In the genomic region with DNA sequence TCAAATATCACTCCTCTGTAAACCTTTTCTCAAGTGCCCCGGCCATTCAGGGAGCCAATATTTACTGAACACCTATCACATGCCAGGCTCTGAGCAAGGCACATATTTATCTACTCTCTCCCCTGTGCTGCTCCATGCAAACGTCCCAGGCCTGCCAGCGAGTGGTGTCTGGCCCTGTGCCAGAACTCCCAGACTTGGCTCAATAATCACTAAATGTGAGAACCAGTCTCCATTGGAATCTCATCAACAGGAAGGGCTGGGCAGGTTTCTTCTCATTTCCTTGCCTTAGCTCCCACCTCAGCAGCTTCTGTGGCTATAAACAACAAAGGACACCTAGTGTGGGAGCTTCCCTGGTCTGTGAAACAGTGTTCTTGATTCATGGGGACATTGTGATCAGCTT, we compare ENCODE assay signal across 18 cellular contexts. TPM values are rescaled to one million over a fixed set of nuclear protein-coding genes. Genes with fewer than 3 reads are reported as not detected.
A peak's percentile ranks its signal among the peaks of the same experiment; 100 is the strongest.
DNase-seq lines count a peak whose midpoint lies in the region; ATAC-seq and TF ChIP-seq lines count a peak whose summit lies in the region.
"Had no signal": no experiment of that assay in that cellular context is flagged by ENCODE, and none has a peak within 500 bp of the region (broad histone marks: within the 10 kb centered on the region; RNA-seq: fewer than 3 reads in every experiment).

No MANE protein-coding gene starts in this region.

- intact Hi-C loops in Right ventricle myocardium inferior (cut with DNase I), result no loop called here
- intact Hi-C loops in cardiac septum (cut with DNase I), result no loop called here
- intact Hi-C loops in breast epithelium (cut with DNase I; ENCODE audit: low total_unique reads), result no loop called here
- intact Hi-C loops in left lung (cut with DNase I), result no loop called here

- ATAC-seq in Right ventricle myocardium inferior (peak; percentile 54), left lung (peak; percentile 85)
- no peak for ATAC-seq in activated T-cell treated with anti-CD3 and anti-CD28 coated beads, Interleukin-2, amount 50 U/mL, for 4 hours

- H3K4me1 Mint-ChIP-seq in activated T-cell treated with anti-CD3 and anti-CD28 coated beads, Interleukin-2, amount 50 U/mL, for 4 hours (ENCODE audit: low read depth), result no peaks in the 10 kb centered on the region

- H3K36me3 Mint-ChIP-seq in activated T-cell treated with anti-CD3 and anti-CD28 coated beads, Interleukin-2, amount 50 U/mL, for 4 hours (ENCODE audit: insufficient read depth), result no peaks in the 10 kb centered on the region

- H3K4me3 ChIP-seq in breast epithelium, result no peak overlapping the region
- no peak overlapping the region for H3K4me3 ChIP-seq in left lung

- peaks cover 15% of the 10 kb centered on the region for H3K27me3 Mint-ChIP-seq in activated T-cell treated with anti-CD3 and anti-CD28 coated beads, Interleukin-2, amount 50 U/mL, for 4 hours (ENCODE audit: low read depth)

- TF ChIP-seq POLR2A in breast epithelium (IDR thresholded peaks at IDR 0.05), result no peak

- H3K9me3 ChIP-seq in breast epithelium (no peaks in the 10 kb centered on the region), left lung (no peaks in the 10 kb centered on the region)

- TF ChIP-seq CTCF in breast epithelium (IDR thresholded peaks at IDR 0.05), result no peak
- TF ChIP-seq CTCF in left lung (IDR thresholded peaks at IDR 0.05), result no peak

- H3K27ac ChIP-seq in breast epithelium (peak overlapping the region; percentile 50 to 56), left lung (no peak overlapping the region)

- no peaks in the 10 kb centered on the region for H3K9me3 Mint-ChIP-seq in activated T-cell treated with anti-CD3 and anti-CD28 coated beads, Interleukin-2, amount 50 U/mL, for 4 hours

- DNase-seq in Right ventricle myocardium inferior (ENCODE audit: missing footprints), result peak; percentile 76
- no peak for DNase-seq in cardiac septum (ENCODE audit: low spot score)
- peak; percentile 84 to 86 for DNase-seq in breast epithelium (ENCODE audit: low spot score in 2 of 2)
- peak; percentile 43 to 72 for DNase-seq in left lung
- DNase-seq in activated naive CD4-positive, alpha-beta T cell treated with Interleukin-2 at 50 U/mL for 16 hours, result no peak
- DNase-seq in activated T-cell treated with anti-CD3 and anti-CD28 coated beads, Interleukin-2, amount 50 U/mL, for 4 hours, result no peak
- DNase-seq in stimulated activated CD8-positive, alpha-beta memory T cell treated with anti-CD3 and anti-CD28 coated beads, Interleukin-4, amount 100 ng/mL, for 48 hours, result no peak
- DNase-seq in NCI-H2171 (lab: John Stamatoyannopoulos, UW), result no peak
- DNase-seq: activated CD4-positive, alpha-beta T cell treated with anti-CD3 and anti-CD28 coated beads, Interleukin-2, amount 50 U/mL, for 1 hour; amniotic stem cell; H7; midbrain; NCI-H524 treated with DMSO at 0.1 percent for 48 hours; nucleus accumbens; RPMI8226; stimulated activated CD4-positive, alpha-beta T cell treated with anti-CD3 and anti-CD28 coated beads, Interleukin-12 subunit alpha, Interleukin-12 subunit beta, amount 100 ng/mL, for 4 hours; T1000 had no signal

- H3K27me3 ChIP-seq in breast epithelium (no peaks in the 10 kb centered on the region), left lung (no peaks in the 10 kb centered on the region)

- H3K4me3 Mint-ChIP-seq in activated T-cell treated with anti-CD3 and anti-CD28 coated beads, Interleukin-2, amount 50 U/mL, for 4 hours, result no peak overlapping the region

- H3K36me3 ChIP-seq in breast epithelium, result no peaks in the 10 kb centered on the region
- H3K36me3 ChIP-seq in left lung, result no peaks in the 10 kb centered on the region

- H3K4me1 ChIP-seq in breast epithelium (no peaks in the 10 kb centered on the region), left lung (peaks cover 0 to 6% of the 10 kb centered on the region in 2 donors)

RNA-seq across cellular contexts. Expression of a gene that starts 21.7 kb away (rescaled TPM):
- total RNA-seq in Right ventricle myocardium inferior (0.19 TPM), cardiac septum (0.08 TPM), breast epithelium (1 to 10 TPM in 2 of 3 donors, under 1 TPM in 1; 0.16 to 9.7 (median 3.9) TPM), left lung (1 to 10 TPM; 2.0 to 4.5 TPM)
- not detected for total RNA-seq in activated T-cell treated with anti-CD3 and anti-CD28 coated beads, Interleukin-2, amount 50 U/mL, for 4 hours
- total RNA-seq: fibroblast of lung had no signal

Comparison
In these comparisons a context has a peak if more than half of its experiments do, and no peak if none do; other contexts are left out.
1. DNase-seq: peak in Right ventricle myocardium inferior (single experiment), breast epithelium (2 of 2) and left lung (2 of 2); none in cardiac septum (single experiment), activated naive CD4-positive, alpha-beta T cell treated with Interleukin-2 at 50 U/mL for 16 hours (single experiment), activated T-cell treated with anti-CD3 and anti-CD28 coated beads, Interleukin-2, amount 50 U/mL, for 4 hours (single experiment), stimulated activated CD8-positive, alpha-beta memory T cell treated with anti-CD3 and anti-CD28 coated beads, Interleukin-4, amount 100 ng/mL, for 48 hours (single experiment) and NCI-H2171 (single experiment).
2. ATAC-seq: peak in Right ventricle myocardium inferior (single experiment) and left lung (single experiment); none in activated T-cell treated with anti-CD3 and anti-CD28 coated beads, Interleukin-2, amount 50 U/mL, for 4 hours (0 of 2).
3. H3K27ac ChIP-seq: peak in breast epithelium (2 of 2); none in left lung (0 of 2).